In genomic region chr2:7788736-7789135, GRCh38 we compare ENCODE assay signal across 14 cellular contexts.
DNase-seq lines count a peak whose midpoint lies in the region; ATAC-seq, FAIRE-seq and TF ChIP-seq lines count a peak whose summit lies in the region.
"Had no signal": no experiment of that assay in that cellular context is flagged by ENCODE, and none has a peak within 500 bp of the region (broad histone marks: within the 10 kb centered on the region; RNA-seq: fewer than 3 reads in every experiment).

No MANE protein-coding gene starts in this region.

- TF ChIP-seq POLR2A in thyroid gland (IDR thresholded peaks at IDR 0.05) (no peak), testis (IDR thresholded peaks at IDR 0.05) (no peak)

- H4K20me1 ChIP-seq in smooth muscle cell (ENCODE audit: low read depth) = no peaks in the 10 kb centered on the region
- H4K20me1 ChIP-seq: BLaER1 treated with 17β-estradiol and CSF1 and Interleukin-3, amounts not matched to agents 10 nM and 100 nM had no signal

- peak; percentile 82 for FAIRE-seq in RCC 7860 (lab: Jason Lieb, UNC)
- FAIRE-seq: H54 had no signal

- H3K79me2 ChIP-seq in smooth muscle cell (ENCODE audit: low read depth) = no peaks in the 10 kb centered on the region

- H3K4me3 ChIP-seq in thyroid gland (replicated peaks in 1 of 3) (no peak overlapping the region), testis (no peak overlapping the region), smooth muscle cell (no peak overlapping the region)
- H3K4me3 ChIP-seq: BLaER1 treated with 17β-estradiol and CSF1 and Interleukin-3, amounts not matched to agents 10 nM and 100 nM; GM23248 had no signal

- intact Hi-C loops in thyroid gland (cut with DNase I) = no loop called here
- intact Hi-C loops in testis (cut with DNase I; ENCODE audit: low total_unique reads) = no loop called here

- in situ Hi-C loops in Caki2 (cut with HindIII; ENCODE audit: low pct_unique_long_range_greater_than_20kb, low sequenced_read_pairs) = no loop called here

- no peak overlapping the region for H2AFZ ChIP-seq in smooth muscle cell (ENCODE audit: low read depth)
- H2AFZ ChIP-seq: GM23248 had no signal

- H3K27ac ChIP-seq in thyroid gland (peak overlapping the region in 1 of 3 donors; percentile 2), testis (no peak overlapping the region), smooth muscle cell (ENCODE audit: low read depth) (no peak overlapping the region)
- H3K27ac ChIP-seq: BLaER1 treated with 17β-estradiol and CSF1 and Interleukin-3, amounts not matched to agents 10 nM and 100 nM; GM23248 had no signal

- DNase-seq in Caki2 (ENCODE audit: low read depth) (peak; percentile 87), RCC 7860 (ENCODE audit: low spot score) (peak; percentile 25), glomerular visceral epithelial cell (ENCODE audit: extremely low spot score) (peak; percentile 53), thyroid gland (peak; percentile 49 to 51), testis (no peak), smooth muscle cell (lab: John Stamatoyannopoulos, UW; ENCODE audit: unreplicated experiment) (no peak)
- DNase-seq: Calu3; CD4-positive, CD25-positive, alpha-beta regulatory T cell; DMS 273 treated with DMSO at 0.1 percent for 48 hours; GM23248; IMR-90 had no signal

- no peak for ATAC-seq in HG03039 (IDR thresholded peaks at IDR 0.05; ENCODE audit: unreplicated experiment)

- H3K4me2 ChIP-seq in smooth muscle cell = no peak overlapping the region
- H3K4me2 ChIP-seq: BLaER1 treated with 17β-estradiol and CSF1 and Interleukin-3, amounts not matched to agents 10 nM and 100 nM had no signal

- WGBS in thyroid gland, 2 donors = 37 to 45% methylated on average over 8 of the region's 8 CpGs
- WGBS in testis, 2 donors = 95 to 96% methylated on average over 8 of the region's 8 CpGs
- 90% methylated on average over 8 of the region's 8 CpGs for WGBS in smooth muscle cell (ENCODE audit: low lambda C conversion rate)

- no peak overlapping the region for H3K9ac ChIP-seq in smooth muscle cell (ENCODE audit: low read depth)
- H3K9ac ChIP-seq: BLaER1 treated with 17β-estradiol and CSF1 and Interleukin-3, amounts not matched to agents 10 nM and 100 nM; GM23248 had no signal

- no peaks in the 10 kb centered on the region for H3K27me3 ChIP-seq in thyroid gland
- no peaks in the 10 kb centered on the region for H3K27me3 ChIP-seq in testis
- H3K27me3 ChIP-seq in smooth muscle cell (ENCODE audit: low read depth) = no peaks in the 10 kb centered on the region
- H3K27me3 ChIP-seq: BLaER1 treated with 17β-estradiol and CSF1 and Interleukin-3, amounts not matched to agents 10 nM and 100 nM had no signal

- H3F3A ChIP-seq in smooth muscle cell (ENCODE audit: low read depth) = no peaks in the 10 kb centered on the region

- H3K9me3 ChIP-seq in thyroid gland (no peaks in the 10 kb centered on the region), testis (no peaks in the 10 kb centered on the region), smooth muscle cell (replicated peaks; ENCODE audit: low read depth) (no peaks in the 10 kb centered on the region)
- H3K9me3 ChIP-seq: BLaER1 treated with 17β-estradiol and CSF1 and Interleukin-3, amounts not matched to agents 10 nM and 100 nM had no signal

- no peaks in the 10 kb centered on the region for H3K36me3 ChIP-seq in thyroid gland
- H3K36me3 ChIP-seq in testis (ENCODE audit: low read depth, missing control alignments) = no peaks in the 10 kb centered on the region
- no peaks in the 10 kb centered on the region for H3K36me3 ChIP-seq in smooth muscle cell (ENCODE audit: low read depth)
- H3K36me3 ChIP-seq: BLaER1 treated with 17β-estradiol and CSF1 and Interleukin-3, amounts not matched to agents 10 nM and 100 nM had no signal

- no peak for TF ChIP-seq CTCF in thyroid gland (IDR thresholded peaks at IDR 0.05)
- TF ChIP-seq CTCF in testis (IDR thresholded peaks at IDR 0.05) = no peak
- TF ChIP-seq CTCF in smooth muscle cell (IDR thresholded peaks at IDR 0.05; ENCODE audit: borderline replicate concordance, insufficient read depth, poor library complexity, severe bottlenecking) = no peak

- H3K4me1 ChIP-seq in thyroid gland (peaks cover 28 to 39% of the 10 kb centered on the region in 2 donors), testis (no peaks in the 10 kb centered on the region), smooth muscle cell (ENCODE audit: low read depth) (no peaks in the 10 kb centered on the region)

Comparison
In these comparisons a context has a peak if more than half of its experiments do, and no peak if none do; other contexts are left out.
1. DNase-seq: peak in Caki2 (single experiment), RCC 7860 (single experiment), glomerular visceral epithelial cell (single experiment) and thyroid gland (2 of 2); none in testis (single experiment) and smooth muscle cell (single experiment).